In the genomic region with DNA sequence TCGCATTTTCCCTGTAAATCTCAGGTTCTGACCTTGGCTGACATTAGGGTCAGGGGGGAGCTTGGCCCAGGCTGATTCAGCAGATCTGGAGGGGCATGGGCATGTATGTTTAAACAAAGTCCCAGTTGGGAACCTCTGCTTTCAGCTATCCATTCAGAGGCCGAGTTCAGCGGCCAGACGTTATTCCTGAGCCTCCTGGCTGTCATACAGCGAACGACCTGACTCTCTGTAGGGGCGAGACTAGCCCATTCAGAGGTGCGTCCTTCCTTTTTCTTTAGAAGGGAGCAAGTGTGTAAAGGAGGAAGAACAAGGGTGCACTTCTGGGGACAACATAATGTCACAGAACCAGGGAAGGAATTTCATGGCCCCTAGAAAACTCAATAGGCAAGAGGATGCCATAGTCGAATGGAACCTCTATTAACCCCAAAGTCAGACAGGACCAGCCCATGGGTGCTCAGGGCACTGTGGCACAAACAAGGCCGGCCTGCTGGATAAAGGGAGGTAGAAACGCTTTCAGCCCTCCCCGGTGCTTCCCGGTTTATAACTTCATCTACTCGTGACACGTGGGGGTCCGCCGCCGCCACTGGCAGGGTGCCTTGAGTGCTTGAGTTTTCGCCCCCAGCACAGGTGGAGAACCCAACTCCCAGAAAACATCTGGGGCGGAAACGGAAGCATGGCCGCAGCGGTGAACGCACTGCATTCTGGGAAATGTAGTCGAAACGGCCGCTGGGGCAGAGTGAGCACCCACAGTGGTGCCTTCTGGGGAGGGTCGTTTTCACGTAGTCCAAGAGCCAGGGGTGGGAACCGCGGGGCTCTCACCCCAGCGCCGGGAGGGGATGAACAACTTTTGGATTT, we compare ENCODE assay signal across 1 cellular context.
TF ChIP-seq lines count a peak whose summit lies in the region.

No MANE protein-coding gene starts in this region.

TF ChIP-seq in HepG2, 621 proteins besides CTCF, POLR2A, EP300 and RAD21 (continued from another document and continues in another):
- TF ChIP-seq ZBTB38 (CRISPR knock-in tag; IDR thresholded peaks at IDR 0.05) = no peak
- TF ChIP-seq ZFP36 (IDR thresholded peaks at IDR 0.05; ENCODE audit: borderline replicate concordance, low read depth, low read length, partially characterized antibody) = no peak
- TF ChIP-seq KLF15 (CRISPR knock-in tag; IDR thresholded peaks at IDR 0.05; ENCODE audit: borderline replicate concordance) = no peak
- no peak for TF ChIP-seq ZNF317 (CRISPR knock-in tag; IDR thresholded peaks at IDR 0.05)
- TF ChIP-seq HNRNPH1 (optimal IDR thresholded peaks at IDR 0.05; ENCODE audit: low read depth, low read length) = no peak
- TF ChIP-seq THAP8 (CRISPR knock-in tag; IDR thresholded peaks at IDR 0.05; ENCODE audit: borderline replicate concordance) = no peak
- TF ChIP-seq MTA1 (CRISPR knock-in tag; IDR thresholded peaks at IDR 0.05; ENCODE audit: borderline replicate concordance) = no peak; the same call in 1 of the 2 replicates
- TF ChIP-seq, protein P1, sequence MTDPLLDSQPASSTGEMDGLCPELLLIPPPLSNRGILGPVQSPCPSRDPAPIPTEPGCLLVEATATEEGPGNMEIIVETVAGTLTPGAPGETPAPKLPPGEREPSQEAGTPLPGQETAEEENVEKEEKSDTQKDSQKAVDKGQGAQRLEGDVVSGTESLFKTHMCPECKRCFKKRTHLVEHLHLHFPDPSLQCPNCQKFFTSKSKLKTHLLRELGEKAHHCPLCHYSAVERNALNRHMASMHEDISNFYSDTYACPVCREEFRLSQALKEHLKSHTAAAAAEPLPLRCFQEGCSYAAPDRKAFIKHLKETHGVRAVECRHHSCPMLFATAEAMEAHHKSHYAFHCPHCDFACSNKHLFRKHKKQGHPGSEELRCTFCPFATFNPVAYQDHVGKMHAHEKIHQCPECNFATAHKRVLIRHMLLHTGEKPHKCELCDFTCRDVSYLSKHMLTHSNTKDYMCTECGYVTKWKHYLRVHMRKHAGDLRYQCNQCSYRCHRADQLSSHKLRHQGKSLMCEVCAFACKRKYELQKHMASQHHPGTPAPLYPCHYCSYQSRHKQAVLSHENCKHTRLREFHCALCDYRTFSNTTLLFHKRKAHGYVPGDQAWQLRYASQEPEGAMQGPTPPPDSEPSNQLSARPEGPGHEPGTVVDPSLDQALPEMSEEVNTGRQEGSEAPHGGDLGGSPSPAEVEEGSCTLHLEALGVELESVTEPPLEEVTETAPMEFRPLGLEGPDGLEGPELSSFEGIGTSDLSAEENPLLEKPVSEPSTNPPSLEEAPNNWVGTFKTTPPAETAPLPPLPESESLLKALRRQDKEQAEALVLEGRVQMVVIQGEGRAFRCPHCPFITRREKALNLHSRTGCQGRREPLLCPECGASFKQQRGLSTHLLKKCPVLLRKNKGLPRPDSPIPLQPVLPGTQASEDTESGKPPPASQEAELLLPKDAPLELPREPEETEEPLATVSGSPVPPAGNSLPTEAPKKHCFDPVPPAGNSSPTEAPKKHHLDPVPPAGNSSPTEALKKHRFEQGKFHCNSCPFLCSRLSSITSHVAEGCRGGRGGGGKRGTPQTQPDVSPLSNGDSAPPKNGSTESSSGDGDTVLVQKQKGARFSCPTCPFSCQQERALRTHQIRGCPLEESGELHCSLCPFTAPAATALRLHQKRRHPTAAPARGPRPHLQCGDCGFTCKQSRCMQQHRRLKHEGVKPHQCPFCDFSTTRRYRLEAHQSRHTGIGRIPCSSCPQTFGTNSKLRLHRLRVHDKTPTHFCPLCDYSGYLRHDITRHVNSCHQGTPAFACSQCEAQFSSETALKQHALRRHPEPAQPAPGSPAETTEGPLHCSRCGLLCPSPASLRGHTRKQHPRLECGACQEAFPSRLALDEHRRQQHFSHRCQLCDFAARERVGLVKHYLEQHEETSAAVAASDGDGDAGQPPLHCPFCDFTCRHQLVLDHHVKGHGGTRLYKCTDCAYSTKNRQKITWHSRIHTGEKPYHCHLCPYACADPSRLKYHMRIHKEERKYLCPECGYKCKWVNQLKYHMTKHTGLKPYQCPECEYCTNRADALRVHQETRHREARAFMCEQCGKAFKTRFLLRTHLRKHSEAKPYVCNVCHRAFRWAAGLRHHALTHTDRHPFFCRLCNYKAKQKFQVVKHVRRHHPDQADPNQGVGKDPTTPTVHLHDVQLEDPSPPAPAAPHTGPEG (CRISPR knock-in tag; IDR thresholded peaks at IDR 0.05) = no peak
- TF ChIP-seq KAT8 (CRISPR knock-in tag; IDR thresholded peaks at IDR 0.05) = peak; percentile 89
- peak; percentile 48 for TF ChIP-seq TAF1 (CRISPR knock-in tag; IDR thresholded peaks at IDR 0.05)
- TF ChIP-seq ETV6 (CRISPR knock-in tag; conservative IDR thresholded peaks at IDR 0.05) = no peak; the same call in 1 of the 2 replicates
- TF ChIP-seq SNRNP70 (IDR thresholded peaks at IDR 0.05; ENCODE audit: low read depth, low read length) = no peak
- no peak for TF ChIP-seq CHD4 (IDR thresholded peaks at IDR 0.05; ENCODE audit: borderline replicate concordance, low read length)
- no peak for TF ChIP-seq ZNF768 (CRISPR knock-in tag; IDR thresholded peaks at IDR 0.05)
- TF ChIP-seq, protein P2, sequence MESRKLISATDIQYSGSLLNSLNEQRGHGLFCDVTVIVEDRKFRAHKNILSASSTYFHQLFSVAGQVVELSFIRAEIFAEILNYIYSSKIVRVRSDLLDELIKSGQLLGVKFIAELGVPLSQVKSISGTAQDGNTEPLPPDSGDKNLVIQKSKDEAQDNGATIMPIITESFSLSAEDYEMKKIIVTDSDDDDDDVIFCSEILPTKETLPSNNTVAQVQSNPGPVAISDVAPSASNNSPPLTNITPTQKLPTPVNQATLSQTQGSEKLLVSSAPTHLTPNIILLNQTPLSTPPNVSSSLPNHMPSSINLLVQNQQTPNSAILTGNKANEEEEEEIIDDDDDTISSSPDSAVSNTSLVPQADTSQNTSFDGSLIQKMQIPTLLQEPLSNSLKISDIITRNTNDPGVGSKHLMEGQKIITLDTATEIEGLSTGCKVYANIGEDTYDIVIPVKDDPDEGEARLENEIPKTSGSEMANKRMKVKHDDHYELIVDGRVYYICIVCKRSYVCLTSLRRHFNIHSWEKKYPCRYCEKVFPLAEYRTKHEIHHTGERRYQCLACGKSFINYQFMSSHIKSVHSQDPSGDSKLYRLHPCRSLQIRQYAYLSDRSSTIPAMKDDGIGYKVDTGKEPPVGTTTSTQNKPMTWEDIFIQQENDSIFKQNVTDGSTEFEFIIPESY (CRISPR knock-in tag; IDR thresholded peaks at IDR 0.05) = no peak
- TF ChIP-seq ETV5 (CRISPR knock-in tag; IDR thresholded peaks at IDR 0.05; ENCODE audit: borderline replicate concordance) = peak; percentile 14; the same call in 1 of the 2 replicates
- TF ChIP-seq, protein P3, sequence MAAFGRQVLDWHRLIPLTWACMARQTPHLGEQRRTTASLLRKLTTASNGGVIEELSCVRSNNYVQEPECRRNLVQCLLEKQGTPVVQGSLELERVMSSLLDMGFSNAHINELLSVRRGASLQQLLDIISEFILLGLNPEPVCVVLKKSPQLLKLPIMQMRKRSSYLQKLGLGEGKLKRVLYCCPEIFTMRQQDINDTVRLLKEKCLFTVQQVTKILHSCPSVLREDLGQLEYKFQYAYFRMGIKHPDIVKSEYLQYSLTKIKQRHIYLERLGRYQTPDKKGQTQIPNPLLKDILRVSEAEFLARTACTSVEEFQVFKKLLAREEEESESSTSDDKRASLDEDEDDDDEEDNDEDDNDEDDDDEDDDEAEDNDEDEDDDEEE (CRISPR knock-in tag; IDR thresholded peaks at IDR 0.05) = no peak
- no peak for TF ChIP-seq ZNF569 (CRISPR knock-in tag; IDR thresholded peaks at IDR 0.05; ENCODE audit: borderline replicate concordance)
- TF ChIP-seq ZNF275 (CRISPR knock-in tag; IDR thresholded peaks at IDR 0.05; ENCODE audit: borderline replicate concordance) = 0 out of 2 replicates have a peak, but pooled peaks have one; percentile 50
- no peak for TF ChIP-seq NFYB (CRISPR knock-in tag; IDR thresholded peaks at IDR 0.05)
- no peak for TF ChIP-seq SCMH1 (CRISPR knock-in tag; IDR thresholded peaks at IDR 0.05; ENCODE audit: borderline replicate concordance)
- TF ChIP-seq ZFP36L2 (CRISPR knock-in tag; IDR thresholded peaks at IDR 0.05) = no peak
- TF ChIP-seq, protein P4, sequence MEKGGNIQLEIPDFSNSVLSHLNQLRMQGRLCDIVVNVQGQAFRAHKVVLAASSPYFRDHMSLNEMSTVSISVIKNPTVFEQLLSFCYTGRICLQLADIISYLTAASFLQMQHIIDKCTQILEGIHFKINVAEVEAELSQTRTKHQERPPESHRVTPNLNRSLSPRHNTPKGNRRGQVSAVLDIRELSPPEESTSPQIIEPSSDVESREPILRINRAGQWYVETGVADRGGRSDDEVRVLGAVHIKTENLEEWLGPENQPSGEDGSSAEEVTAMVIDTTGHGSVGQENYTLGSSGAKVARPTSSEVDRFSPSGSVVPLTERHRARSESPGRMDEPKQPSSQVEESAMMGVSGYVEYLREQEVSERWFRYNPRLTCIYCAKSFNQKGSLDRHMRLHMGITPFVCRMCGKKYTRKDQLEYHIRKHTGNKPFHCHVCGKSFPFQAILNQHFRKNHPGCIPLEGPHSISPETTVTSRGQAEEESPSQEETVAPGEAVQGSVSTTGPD (CRISPR knock-in tag; IDR thresholded peaks at IDR 0.05) = no peak
- no peak for TF ChIP-seq NCOA2 (CRISPR knock-in tag; IDR thresholded peaks at IDR 0.05)
- no peak for TF ChIP-seq RARA (CRISPR knock-in tag; IDR thresholded peaks at IDR 0.05)
- no peak for TF ChIP-seq MTF1 (CRISPR knock-in tag; IDR thresholded peaks at IDR 0.05)
- TF ChIP-seq KLF12 (CRISPR knock-in tag; IDR thresholded peaks at IDR 0.05; ENCODE audit: borderline replicate concordance) = no peak
- TF ChIP-seq MXD3 (CRISPR knock-in tag; IDR thresholded peaks at IDR 0.05) = no peak
- no peak for TF ChIP-seq SNAI1 (CRISPR knock-in tag; IDR thresholded peaks at IDR 0.05; ENCODE audit: borderline replicate concordance)
- no peak for TF ChIP-seq HDAC6 (IDR thresholded peaks at IDR 0.05; ENCODE audit: low read depth, low read length)
- TF ChIP-seq, protein P5, sequence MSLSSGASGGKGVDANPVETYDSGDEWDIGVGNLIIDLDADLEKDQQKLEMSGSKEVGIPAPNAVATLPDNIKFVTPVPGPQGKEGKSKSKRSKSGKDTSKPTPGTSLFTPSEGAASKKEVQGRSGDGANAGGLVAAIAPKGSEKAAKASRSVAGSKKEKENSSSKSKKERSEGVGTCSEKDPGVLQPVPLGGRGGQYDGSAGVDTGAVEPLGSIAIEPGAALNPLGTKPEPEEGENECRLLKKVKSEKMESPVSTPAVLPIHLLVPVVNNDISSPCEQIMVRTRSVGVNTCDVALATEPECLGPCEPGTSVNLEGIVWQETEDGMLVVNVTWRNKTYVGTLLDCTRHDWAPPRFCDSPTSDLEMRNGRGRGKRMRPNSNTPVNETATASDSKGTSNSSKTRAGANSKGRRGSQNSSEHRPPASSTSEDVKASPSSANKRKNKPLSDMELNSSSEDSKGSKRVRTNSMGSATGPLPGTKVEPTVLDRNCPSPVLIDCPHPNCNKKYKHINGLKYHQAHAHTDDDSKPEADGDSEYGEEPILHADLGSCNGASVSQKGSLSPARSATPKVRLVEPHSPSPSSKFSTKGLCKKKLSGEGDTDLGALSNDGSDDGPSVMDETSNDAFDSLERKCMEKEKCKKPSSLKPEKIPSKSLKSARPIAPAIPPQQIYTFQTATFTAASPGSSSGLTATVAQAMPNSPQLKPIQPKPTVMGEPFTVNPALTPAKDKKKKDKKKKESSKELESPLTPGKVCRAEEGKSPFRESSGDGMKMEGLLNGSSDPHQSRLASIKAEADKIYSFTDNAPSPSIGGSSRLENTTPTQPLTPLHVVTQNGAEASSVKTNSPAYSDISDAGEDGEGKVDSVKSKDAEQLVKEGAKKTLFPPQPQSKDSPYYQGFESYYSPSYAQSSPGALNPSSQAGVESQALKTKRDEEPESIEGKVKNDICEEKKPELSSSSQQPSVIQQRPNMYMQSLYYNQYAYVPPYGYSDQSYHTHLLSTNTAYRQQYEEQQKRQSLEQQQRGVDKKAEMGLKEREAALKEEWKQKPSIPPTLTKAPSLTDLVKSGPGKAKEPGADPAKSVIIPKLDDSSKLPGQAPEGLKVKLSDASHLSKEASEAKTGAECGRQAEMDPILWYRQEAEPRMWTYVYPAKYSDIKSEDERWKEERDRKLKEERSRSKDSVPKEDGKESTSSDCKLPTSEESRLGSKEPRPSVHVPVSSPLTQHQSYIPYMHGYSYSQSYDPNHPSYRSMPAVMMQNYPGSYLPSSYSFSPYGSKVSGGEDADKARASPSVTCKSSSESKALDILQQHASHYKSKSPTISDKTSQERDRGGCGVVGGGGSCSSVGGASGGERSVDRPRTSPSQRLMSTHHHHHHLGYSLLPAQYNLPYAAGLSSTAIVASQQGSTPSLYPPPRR (CRISPR knock-in tag; IDR thresholded peaks at IDR 0.05; ENCODE audit: borderline replicate concordance) = no peak
